28 cellular contexts compared by ENCODE assay signal in the genomic region with DNA sequence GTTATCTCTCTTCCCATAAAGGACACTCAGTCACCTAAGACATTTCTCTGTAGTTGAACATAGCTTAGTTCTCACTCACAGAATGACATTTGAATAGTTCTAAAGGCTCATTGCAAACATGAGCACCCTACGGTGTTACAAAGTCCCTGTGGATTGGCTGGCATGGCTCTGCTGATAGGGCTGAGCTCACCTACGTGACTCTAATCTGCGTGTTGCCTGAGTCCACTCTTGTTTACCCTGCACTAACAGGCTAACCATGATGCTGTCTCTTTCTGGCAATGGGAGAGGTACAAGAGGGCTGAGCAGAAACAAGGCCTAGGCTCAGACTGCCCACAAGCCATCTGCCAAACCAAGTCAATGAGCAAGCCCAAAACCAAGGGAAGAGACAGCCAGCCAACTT.
"Had no signal": no experiment of that assay in that cellular context is flagged by ENCODE, and none has a peak within 500 bp of the region (broad histone marks: within the 10 kb centered on the region; RNA-seq: fewer than 3 reads in every experiment).

No MANE protein-coding gene starts in this region.

- H3K27me3 ChIP-seq: adrenal gland, ascending aorta, esophagus squamous epithelium, left lung, pancreas, testis, transverse colon had no signal

- H3K4me1 ChIP-seq: pancreas, prostate gland, testis had no signal

- H3K4me3 ChIP-seq: adrenal gland, ascending aorta, esophagus squamous epithelium, left lung, lung, pancreas, prostate gland, smooth muscle cell, testis, transverse colon had no signal

- H3K4me3 Mint-ChIP-seq: activated CD4-positive, alpha-beta memory T cell treated with anti-CD3 and anti-CD28 coated beads, Interleukin-2, amount 10 ng/mL, durations not matched to agents 7 days and 5 days; activated CD4-positive, alpha-beta T cell treated with anti-CD3 and anti-CD28 coated beads, Interleukin-2, amount 10 ng/mL, durations not matched to agents 7 days and 5 days; activated naive CD8-positive, alpha-beta T cell treated with anti-CD3 and anti-CD28 coated beads for 36 hours; brain; mesothelial cell of epicardium; stimulated activated naive B cell treated with anti-CD40 and anti-IgM and Interleukin-4, amounts not matched to agents 10 μg/mL and 1 μg/mL and 100 μg/mL, for 72 hours had no signal

- DNase-seq: activated CD4-positive, alpha-beta memory T cell treated with anti-CD3 and anti-CD28 coated beads, Interleukin-2, amount 10 ng/mL, durations not matched to agents 7 days and 5 days; activated CD4-positive, alpha-beta T cell treated with anti-CD3 and anti-CD28 coated beads, Interleukin-2, amount 10 ng/mL, durations not matched to agents 7 days and 5 days; activated CD4-positive, CD25-positive, alpha-beta regulatory T cell; activated CD8-positive, alpha-beta memory T cell treated with anti-CD3 and anti-CD28 coated beads, Interleukin-2, amount 50 U/mL, for 48 hours; activated effector memory CD4-positive, alpha-beta T cell treated with anti-CD3 and anti-CD28 coated beads, Interleukin-2, amount 50 U/mL, for 16 hours; activated naive CD8-positive, alpha-beta T cell treated with anti-CD3 and anti-CD28 coated beads for 36 hours; adrenal gland; central memory CD4-positive, alpha-beta T cell; esophagus squamous epithelium; foreskin melanocyte; kidney glomerular epithelial cell; left lung; naive thymus-derived CD4-positive, alpha-beta T cell; pancreas; retina; SK-N-SH; stimulated activated CD4-positive, alpha-beta T cell treated with anti-CD3 and anti-CD28 coated beads, Interleukin-1b, Interleukin-23, amount 100 ng/mL, for 48 hours; stimulated activated naive B cell treated with anti-CD40 and anti-IgM and Interleukin-4, amounts not matched to agents 10 μg/mL and 1 μg/mL and 100 μg/mL, for 72 hours; SW 1271; testis; transverse colon had no signal

- H3K9me3 Mint-ChIP-seq: brain; mesothelial cell of epicardium; stimulated activated naive B cell treated with anti-CD40 and anti-IgM and Interleukin-4, amounts not matched to agents 10 μg/mL and 1 μg/mL and 100 μg/mL, for 72 hours had no signal

- H3K9me3 ChIP-seq: adrenal gland, ascending aorta, esophagus squamous epithelium, left lung, pancreas, prostate gland, SK-N-SH, testis, transverse colon had no signal

- H3K36me3 ChIP-seq: adrenal gland, esophagus squamous epithelium, left lung, pancreas, prostate gland, transverse colon had no signal

- ATAC-seq: left lung; naive thymus-derived CD4-positive, alpha-beta T cell; pancreas; stimulated activated naive B cell treated with anti-CD40 and anti-IgM and Interleukin-4, amounts not matched to agents 10 μg/mL and 1 μg/mL and 100 μg/mL, for 72 hours had no signal

- H3K36me3 Mint-ChIP-seq: activated naive CD8-positive, alpha-beta T cell treated with anti-CD3 and anti-CD28 coated beads for 36 hours; stimulated activated naive B cell treated with anti-CD40 and anti-IgM and Interleukin-4, amounts not matched to agents 10 μg/mL and 1 μg/mL and 100 μg/mL, for 72 hours had no signal

- H3K27ac ChIP-seq: adrenal gland, ascending aorta, epithelial cell of prostate, esophagus squamous epithelium, left lung, pancreas, prostate gland, testis, transverse colon had no signal

- H3K27me3 Mint-ChIP-seq: activated naive CD8-positive, alpha-beta T cell treated with anti-CD3 and anti-CD28 coated beads for 36 hours had no signal

- H3K27ac Mint-ChIP-seq: activated CD4-positive, alpha-beta memory T cell treated with anti-CD3 and anti-CD28 coated beads, Interleukin-2, amount 10 ng/mL, durations not matched to agents 7 days and 5 days; activated CD4-positive, alpha-beta T cell treated with anti-CD3 and anti-CD28 coated beads, Interleukin-2, amount 10 ng/mL, durations not matched to agents 7 days and 5 days; activated naive CD8-positive, alpha-beta T cell treated with anti-CD3 and anti-CD28 coated beads for 36 hours; brain; mesothelial cell of epicardium; stimulated activated naive B cell treated with anti-CD40 and anti-IgM and Interleukin-4, amounts not matched to agents 10 μg/mL and 1 μg/mL and 100 μg/mL, for 72 hours had no signal
